2 cellular contexts compared by ENCODE assay signal in the genomic region with DNA sequence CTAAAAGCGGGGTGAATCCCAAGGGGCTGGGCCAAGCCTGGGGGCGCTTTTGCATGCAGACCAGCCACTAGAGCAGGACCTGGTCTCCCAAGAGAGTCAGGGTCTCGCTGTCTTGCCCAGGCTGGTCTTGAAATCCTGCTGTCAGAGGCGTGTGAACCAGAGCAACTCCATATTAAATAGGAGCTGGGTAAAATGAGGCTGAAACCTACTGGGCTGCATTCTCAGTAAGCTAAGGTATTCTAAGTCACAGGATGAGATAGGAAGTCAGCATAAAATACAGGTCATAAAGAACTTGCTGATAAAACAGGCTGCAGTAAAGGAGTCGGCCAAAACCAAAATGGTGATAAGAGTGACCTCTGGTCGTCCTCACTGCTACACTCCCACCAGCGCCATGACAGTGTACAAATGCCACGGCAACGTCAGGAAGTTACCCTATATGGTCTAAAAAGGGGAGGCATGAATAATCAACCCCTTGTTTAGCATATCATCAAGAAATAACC.
TF ChIP-seq lines count a peak whose summit lies in the region.

No MANE protein-coding gene starts in this region.

TF ChIP-seq in IMR-90, 13 proteins besides CTCF, POLR2A, EP300 and RAD21:
- TF ChIP-seq, protein P1, sequence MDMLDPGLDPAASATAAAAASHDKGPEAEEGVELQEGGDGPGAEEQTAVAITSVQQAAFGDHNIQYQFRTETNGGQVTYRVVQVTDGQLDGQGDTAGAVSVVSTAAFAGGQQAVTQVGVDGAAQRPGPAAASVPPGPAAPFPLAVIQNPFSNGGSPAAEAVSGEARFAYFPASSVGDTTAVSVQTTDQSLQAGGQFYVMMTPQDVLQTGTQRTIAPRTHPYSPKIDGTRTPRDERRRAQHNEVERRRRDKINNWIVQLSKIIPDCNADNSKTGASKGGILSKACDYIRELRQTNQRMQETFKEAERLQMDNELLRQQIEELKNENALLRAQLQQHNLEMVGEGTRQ (IDR thresholded peaks at IDR 0.05; ENCODE audit: low read depth, low read length): no peak

TF ChIP-seq in WTC11, 78 proteins besides CTCF, POLR2A, EP300 and RAD21:
- TF ChIP-seq ZNF121 (CRISPR knock-in tag; IDR thresholded peaks at IDR 0.05) (peak; percentile 56; the same call in 1 of the 2 replicates), MXD4 (CRISPR knock-in tag; IDR thresholded peaks at IDR 0.05; ENCODE audit: borderline replicate concordance) (no peak), EMX1 (CRISPR knock-in tag; IDR thresholded peaks at IDR 0.05) (no peak)
- TF ChIP-seq, protein P2, sequence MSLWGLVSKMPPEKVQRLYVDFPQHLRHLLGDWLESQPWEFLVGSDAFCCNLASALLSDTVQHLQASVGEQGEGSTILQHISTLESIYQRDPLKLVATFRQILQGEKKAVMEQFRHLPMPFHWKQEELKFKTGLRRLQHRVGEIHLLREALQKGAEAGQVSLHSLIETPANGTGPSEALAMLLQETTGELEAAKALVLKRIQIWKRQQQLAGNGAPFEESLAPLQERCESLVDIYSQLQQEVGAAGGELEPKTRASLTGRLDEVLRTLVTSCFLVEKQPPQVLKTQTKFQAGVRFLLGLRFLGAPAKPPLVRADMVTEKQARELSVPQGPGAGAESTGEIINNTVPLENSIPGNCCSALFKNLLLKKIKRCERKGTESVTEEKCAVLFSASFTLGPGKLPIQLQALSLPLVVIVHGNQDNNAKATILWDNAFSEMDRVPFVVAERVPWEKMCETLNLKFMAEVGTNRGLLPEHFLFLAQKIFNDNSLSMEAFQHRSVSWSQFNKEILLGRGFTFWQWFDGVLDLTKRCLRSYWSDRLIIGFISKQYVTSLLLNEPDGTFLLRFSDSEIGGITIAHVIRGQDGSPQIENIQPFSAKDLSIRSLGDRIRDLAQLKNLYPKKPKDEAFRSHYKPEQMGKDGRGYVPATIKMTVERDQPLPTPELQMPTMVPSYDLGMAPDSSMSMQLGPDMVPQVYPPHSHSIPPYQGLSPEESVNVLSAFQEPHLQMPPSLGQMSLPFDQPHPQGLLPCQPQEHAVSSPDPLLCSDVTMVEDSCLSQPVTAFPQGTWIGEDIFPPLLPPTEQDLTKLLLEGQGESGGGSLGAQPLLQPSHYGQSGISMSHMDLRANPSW (CRISPR knock-in tag; conservative IDR thresholded peaks at IDR 0.05; ENCODE audit: low read depth): no peak
- TF ChIP-seq, protein P3, sequence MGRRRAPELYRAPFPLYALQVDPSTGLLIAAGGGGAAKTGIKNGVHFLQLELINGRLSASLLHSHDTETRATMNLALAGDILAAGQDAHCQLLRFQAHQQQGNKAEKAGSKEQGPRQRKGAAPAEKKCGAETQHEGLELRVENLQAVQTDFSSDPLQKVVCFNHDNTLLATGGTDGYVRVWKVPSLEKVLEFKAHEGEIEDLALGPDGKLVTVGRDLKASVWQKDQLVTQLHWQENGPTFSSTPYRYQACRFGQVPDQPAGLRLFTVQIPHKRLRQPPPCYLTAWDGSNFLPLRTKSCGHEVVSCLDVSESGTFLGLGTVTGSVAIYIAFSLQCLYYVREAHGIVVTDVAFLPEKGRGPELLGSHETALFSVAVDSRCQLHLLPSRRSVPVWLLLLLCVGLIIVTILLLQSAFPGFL (CRISPR knock-in tag; IDR thresholded peaks at IDR 0.05; ENCODE audit: borderline replicate concordance): no peak
- TF ChIP-seq, protein P4, sequence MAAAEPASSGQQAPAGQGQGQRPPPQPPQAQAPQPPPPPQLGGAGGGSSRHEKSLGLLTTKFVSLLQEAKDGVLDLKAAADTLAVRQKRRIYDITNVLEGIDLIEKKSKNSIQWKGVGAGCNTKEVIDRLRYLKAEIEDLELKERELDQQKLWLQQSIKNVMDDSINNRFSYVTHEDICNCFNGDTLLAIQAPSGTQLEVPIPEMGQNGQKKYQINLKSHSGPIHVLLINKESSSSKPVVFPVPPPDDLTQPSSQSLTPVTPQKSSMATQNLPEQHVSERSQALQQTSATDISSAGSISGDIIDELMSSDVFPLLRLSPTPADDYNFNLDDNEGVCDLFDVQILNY (CRISPR knock-in tag; IDR thresholded peaks at IDR 0.05): no peak
- TF ChIP-seq, protein P5, sequence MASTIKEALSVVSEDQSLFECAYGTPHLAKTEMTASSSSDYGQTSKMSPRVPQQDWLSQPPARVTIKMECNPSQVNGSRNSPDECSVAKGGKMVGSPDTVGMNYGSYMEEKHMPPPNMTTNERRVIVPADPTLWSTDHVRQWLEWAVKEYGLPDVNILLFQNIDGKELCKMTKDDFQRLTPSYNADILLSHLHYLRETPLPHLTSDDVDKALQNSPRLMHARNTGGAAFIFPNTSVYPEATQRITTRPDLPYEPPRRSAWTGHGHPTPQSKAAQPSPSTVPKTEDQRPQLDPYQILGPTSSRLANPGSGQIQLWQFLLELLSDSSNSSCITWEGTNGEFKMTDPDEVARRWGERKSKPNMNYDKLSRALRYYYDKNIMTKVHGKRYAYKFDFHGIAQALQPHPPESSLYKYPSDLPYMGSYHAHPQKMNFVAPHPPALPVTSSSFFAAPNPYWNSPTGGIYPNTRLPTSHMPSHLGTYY (CRISPR knock-in tag; IDR thresholded peaks at IDR 0.05): 0 out of 2 replicates have a peak, but pooled peaks have one; percentile 20
- TF ChIP-seq, protein P6, sequence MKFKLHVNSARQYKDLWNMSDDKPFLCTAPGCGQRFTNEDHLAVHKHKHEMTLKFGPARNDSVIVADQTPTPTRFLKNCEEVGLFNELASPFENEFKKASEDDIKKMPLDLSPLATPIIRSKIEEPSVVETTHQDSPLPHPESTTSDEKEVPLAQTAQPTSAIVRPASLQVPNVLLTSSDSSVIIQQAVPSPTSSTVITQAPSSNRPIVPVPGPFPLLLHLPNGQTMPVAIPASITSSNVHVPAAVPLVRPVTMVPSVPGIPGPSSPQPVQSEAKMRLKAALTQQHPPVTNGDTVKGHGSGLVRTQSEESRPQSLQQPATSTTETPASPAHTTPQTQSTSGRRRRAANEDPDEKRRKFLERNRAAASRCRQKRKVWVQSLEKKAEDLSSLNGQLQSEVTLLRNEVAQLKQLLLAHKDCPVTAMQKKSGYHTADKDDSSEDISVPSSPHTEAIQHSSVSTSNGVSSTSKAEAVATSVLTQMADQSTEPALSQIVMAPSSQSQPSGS (CRISPR knock-in tag; IDR thresholded peaks at IDR 0.05; ENCODE audit: borderline replicate concordance, low read depth): no peak
- TF ChIP-seq, protein P7, sequence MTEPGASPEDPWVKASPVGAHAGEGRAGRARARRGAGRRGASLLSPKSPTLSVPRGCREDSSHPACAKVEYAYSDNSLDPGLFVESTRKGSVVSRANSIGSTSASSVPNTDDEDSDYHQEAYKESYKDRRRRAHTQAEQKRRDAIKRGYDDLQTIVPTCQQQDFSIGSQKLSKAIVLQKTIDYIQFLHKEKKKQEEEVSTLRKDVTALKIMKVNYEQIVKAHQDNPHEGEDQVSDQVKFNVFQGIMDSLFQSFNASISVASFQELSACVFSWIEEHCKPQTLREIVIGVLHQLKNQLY (CRISPR knock-in tag; IDR thresholded peaks at IDR 0.05): no peak
- TF ChIP-seq, protein P8, sequence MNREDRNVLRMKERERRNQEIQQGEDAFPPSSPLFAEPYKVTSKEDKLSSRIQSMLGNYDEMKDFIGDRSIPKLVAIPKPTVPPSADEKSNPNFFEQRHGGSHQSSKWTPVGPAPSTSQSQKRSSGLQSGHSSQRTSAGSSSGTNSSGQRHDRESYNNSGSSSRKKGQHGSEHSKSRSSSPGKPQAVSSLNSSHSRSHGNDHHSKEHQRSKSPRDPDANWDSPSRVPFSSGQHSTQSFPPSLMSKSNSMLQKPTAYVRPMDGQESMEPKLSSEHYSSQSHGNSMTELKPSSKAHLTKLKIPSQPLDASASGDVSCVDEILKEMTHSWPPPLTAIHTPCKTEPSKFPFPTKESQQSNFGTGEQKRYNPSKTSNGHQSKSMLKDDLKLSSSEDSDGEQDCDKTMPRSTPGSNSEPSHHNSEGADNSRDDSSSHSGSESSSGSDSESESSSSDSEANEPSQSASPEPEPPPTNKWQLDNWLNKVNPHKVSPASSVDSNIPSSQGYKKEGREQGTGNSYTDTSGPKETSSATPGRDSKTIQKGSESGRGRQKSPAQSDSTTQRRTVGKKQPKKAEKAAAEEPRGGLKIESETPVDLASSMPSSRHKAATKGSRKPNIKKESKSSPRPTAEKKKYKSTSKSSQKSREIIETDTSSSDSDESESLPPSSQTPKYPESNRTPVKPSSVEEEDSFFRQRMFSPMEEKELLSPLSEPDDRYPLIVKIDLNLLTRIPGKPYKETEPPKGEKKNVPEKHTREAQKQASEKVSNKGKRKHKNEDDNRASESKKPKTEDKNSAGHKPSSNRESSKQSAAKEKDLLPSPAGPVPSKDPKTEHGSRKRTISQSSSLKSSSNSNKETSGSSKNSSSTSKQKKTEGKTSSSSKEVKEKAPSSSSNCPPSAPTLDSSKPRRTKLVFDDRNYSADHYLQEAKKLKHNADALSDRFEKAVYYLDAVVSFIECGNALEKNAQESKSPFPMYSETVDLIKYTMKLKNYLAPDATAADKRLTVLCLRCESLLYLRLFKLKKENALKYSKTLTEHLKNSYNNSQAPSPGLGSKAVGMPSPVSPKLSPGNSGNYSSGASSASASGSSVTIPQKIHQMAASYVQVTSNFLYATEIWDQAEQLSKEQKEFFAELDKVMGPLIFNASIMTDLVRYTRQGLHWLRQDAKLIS (CRISPR knock-in tag; IDR thresholded peaks at IDR 0.05; ENCODE audit: borderline replicate concordance): no peak
TF ChIP-seq in WTC11: peak in this region for 2.
